ENCODE assay signal across 1 cellular context in genomic region chr18:79679552-79680099, GRCh38.
TF ChIP-seq lines count a peak whose summit lies in the region.

A gene with protein sequence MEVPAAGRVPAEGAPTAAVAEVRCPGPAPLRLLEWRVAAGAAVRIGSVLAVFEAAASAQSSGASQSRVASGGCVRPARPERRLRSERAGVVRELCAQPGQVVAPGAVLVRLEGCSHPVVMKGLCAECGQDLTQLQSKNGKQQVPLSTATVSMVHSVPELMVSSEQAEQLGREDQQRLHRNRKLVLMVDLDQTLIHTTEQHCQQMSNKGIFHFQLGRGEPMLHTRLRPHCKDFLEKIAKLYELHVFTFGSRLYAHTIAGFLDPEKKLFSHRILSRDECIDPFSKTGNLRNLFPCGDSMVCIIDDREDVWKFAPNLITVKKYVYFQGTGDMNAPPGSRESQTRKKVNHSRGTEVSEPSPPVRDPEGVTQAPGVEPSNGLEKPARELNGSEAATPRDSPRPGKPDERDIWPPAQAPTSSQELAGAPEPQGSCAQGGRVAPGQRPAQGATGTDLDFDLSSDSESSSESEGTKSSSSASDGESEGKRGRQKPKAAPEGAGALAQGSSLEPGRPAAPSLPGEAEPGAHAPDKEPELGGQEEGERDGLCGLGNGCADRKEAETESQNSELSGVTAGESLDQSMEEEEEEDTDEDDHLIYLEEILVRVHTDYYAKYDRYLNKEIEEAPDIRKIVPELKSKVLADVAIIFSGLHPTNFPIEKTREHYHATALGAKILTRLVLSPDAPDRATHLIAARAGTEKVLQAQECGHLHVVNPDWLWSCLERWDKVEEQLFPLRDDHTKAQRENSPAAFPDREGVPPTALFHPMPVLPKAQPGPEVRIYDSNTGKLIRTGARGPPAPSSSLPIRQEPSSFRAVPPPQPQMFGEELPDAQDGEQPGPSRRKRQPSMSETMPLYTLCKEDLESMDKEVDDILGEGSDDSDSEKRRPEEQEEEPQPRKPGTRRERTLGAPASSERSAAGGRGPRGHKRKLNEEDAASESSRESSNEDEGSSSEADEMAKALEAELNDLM (plus strand): TSS chr18:79679803. CDS start chr18:79679948, 145 bp downstream.

TF ChIP-seq in K562, 482 proteins besides CTCF, POLR2A, EP300 and RAD21 (continued from another document and continues in another):
- TF ChIP-seq, protein P1, sequence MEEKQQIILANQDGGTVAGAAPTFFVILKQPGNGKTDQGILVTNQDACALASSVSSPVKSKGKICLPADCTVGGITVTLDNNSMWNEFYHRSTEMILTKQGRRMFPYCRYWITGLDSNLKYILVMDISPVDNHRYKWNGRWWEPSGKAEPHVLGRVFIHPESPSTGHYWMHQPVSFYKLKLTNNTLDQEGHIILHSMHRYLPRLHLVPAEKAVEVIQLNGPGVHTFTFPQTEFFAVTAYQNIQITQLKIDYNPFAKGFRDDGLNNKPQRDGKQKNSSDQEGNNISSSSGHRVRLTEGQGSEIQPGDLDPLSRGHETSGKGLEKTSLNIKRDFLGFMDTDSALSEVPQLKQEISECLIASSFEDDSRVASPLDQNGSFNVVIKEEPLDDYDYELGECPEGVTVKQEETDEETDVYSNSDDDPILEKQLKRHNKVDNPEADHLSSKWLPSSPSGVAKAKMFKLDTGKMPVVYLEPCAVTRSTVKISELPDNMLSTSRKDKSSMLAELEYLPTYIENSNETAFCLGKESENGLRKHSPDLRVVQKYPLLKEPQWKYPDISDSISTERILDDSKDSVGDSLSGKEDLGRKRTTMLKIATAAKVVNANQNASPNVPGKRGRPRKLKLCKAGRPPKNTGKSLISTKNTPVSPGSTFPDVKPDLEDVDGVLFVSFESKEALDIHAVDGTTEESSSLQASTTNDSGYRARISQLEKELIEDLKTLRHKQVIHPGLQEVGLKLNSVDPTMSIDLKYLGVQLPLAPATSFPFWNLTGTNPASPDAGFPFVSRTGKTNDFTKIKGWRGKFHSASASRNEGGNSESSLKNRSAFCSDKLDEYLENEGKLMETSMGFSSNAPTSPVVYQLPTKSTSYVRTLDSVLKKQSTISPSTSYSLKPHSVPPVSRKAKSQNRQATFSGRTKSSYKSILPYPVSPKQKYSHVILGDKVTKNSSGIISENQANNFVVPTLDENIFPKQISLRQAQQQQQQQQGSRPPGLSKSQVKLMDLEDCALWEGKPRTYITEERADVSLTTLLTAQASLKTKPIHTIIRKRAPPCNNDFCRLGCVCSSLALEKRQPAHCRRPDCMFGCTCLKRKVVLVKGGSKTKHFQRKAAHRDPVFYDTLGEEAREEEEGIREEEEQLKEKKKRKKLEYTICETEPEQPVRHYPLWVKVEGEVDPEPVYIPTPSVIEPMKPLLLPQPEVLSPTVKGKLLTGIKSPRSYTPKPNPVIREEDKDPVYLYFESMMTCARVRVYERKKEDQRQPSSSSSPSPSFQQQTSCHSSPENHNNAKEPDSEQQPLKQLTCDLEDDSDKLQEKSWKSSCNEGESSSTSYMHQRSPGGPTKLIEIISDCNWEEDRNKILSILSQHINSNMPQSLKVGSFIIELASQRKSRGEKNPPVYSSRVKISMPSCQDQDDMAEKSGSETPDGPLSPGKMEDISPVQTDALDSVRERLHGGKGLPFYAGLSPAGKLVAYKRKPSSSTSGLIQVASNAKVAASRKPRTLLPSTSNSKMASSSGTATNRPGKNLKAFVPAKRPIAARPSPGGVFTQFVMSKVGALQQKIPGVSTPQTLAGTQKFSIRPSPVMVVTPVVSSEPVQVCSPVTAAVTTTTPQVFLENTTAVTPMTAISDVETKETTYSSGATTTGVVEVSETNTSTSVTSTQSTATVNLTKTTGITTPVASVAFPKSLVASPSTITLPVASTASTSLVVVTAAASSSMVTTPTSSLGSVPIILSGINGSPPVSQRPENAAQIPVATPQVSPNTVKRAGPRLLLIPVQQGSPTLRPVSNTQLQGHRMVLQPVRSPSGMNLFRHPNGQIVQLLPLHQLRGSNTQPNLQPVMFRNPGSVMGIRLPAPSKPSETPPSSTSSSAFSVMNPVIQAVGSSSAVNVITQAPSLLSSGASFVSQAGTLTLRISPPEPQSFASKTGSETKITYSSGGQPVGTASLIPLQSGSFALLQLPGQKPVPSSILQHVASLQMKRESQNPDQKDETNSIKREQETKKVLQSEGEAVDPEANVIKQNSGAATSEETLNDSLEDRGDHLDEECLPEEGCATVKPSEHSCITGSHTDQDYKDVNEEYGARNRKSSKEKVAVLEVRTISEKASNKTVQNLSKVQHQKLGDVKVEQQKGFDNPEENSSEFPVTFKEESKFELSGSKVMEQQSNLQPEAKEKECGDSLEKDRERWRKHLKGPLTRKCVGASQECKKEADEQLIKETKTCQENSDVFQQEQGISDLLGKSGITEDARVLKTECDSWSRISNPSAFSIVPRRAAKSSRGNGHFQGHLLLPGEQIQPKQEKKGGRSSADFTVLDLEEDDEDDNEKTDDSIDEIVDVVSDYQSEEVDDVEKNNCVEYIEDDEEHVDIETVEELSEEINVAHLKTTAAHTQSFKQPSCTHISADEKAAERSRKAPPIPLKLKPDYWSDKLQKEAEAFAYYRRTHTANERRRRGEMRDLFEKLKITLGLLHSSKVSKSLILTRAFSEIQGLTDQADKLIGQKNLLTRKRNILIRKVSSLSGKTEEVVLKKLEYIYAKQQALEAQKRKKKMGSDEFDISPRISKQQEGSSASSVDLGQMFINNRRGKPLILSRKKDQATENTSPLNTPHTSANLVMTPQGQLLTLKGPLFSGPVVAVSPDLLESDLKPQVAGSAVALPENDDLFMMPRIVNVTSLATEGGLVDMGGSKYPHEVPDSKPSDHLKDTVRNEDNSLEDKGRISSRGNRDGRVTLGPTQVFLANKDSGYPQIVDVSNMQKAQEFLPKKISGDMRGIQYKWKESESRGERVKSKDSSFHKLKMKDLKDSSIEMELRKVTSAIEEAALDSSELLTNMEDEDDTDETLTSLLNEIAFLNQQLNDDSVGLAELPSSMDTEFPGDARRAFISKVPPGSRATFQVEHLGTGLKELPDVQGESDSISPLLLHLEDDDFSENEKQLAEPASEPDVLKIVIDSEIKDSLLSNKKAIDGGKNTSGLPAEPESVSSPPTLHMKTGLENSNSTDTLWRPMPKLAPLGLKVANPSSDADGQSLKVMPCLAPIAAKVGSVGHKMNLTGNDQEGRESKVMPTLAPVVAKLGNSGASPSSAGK (IDR thresholded peaks at IDR 0.05): no peak
- no peak for TF ChIP-seq ZNF184 (CRISPR knock-in tag; IDR thresholded peaks at IDR 0.05)
- TF ChIP-seq DPF2 (IDR thresholded peaks at IDR 0.05): no peak
- TF ChIP-seq, protein P2, sequence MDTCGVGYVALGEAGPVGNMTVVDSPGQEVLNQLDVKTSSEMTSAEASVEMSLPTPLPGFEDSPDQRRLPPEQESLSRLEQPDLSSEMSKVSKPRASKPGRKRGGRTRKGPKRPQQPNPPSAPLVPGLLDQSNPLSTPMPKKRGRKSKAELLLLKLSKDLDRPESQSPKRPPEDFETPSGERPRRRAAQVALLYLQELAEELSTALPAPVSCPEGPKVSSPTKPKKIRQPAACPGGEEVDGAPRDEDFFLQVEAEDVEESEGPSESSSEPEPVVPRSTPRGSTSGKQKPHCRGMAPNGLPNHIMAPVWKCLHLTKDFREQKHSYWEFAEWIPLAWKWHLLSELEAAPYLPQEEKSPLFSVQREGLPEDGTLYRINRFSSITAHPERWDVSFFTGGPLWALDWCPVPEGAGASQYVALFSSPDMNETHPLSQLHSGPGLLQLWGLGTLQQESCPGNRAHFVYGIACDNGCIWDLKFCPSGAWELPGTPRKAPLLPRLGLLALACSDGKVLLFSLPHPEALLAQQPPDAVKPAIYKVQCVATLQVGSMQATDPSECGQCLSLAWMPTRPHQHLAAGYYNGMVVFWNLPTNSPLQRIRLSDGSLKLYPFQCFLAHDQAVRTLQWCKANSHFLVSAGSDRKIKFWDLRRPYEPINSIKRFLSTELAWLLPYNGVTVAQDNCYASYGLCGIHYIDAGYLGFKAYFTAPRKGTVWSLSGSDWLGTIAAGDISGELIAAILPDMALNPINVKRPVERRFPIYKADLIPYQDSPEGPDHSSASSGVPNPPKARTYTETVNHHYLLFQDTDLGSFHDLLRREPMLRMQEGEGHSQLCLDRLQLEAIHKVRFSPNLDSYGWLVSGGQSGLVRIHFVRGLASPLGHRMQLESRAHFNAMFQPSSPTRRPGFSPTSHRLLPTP (IDR thresholded peaks at IDR 0.05; ENCODE audit: borderline replicate concordance, extremely low read depth, insufficient read length): no peak
- no peak for TF ChIP-seq ZNF655 (CRISPR knock-in tag; IDR thresholded peaks at IDR 0.05)
- TF ChIP-seq RBFOX2 (IDR thresholded peaks at IDR 0.05; ENCODE audit: low read depth, low read length): peak; percentile 30
- no peak for TF ChIP-seq CHD4 (IDR thresholded peaks at IDR 0.05; ENCODE audit: insufficient read depth, insufficient replicate concordance, low read depth, low read length, poor library complexity, severe bottlenecking)
- TF ChIP-seq CTCFL (IDR thresholded peaks at IDR 0.05; ENCODE audit: borderline replicate concordance, insufficient read depth, low read depth, low read length, poor library complexity, severe bottlenecking): no peak
- no peak for TF ChIP-seq MEIS2 (IDR thresholded peaks at IDR 0.05; ENCODE audit: partially characterized antibody)
- peak; percentile 28; the same call in 1 of the 2 replicates for TF ChIP-seq ZNF24 (IDR thresholded peaks at IDR 0.05)
- TF ChIP-seq ZNF324 (CRISPR knock-in tag; IDR thresholded peaks at IDR 0.05): no peak
- TF ChIP-seq ARNT (IDR thresholded peaks at IDR 0.05): no peak
- TF ChIP-seq FOXP1 (CRISPR knock-in tag; IDR thresholded peaks at IDR 0.05): no peak
- TF ChIP-seq CXXC5 (CRISPR knock-in tag; IDR thresholded peaks at IDR 0.05): peak; percentile 87
- no peak for TF ChIP-seq BMI1 (IDR thresholded peaks at IDR 0.05; ENCODE audit: low read length)
- 0 out of 2 replicates have a peak, but pooled peaks have one; percentile 8 for TF ChIP-seq CEBPB (tag; IDR thresholded peaks at IDR 0.05)
- TF ChIP-seq, protein P3, sequence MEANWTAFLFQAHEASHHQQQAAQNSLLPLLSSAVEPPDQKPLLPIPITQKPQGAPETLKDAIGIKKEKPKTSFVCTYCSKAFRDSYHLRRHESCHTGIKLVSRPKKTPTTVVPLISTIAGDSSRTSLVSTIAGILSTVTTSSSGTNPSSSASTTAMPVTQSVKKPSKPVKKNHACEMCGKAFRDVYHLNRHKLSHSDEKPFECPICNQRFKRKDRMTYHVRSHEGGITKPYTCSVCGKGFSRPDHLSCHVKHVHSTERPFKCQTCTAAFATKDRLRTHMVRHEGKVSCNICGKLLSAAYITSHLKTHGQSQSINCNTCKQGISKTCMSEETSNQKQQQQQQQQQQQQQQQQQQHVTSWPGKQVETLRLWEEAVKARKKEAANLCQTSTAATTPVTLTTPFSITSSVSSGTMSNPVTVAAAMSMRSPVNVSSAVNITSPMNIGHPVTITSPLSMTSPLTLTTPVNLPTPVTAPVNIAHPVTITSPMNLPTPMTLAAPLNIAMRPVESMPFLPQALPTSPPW (CRISPR knock-in tag; IDR thresholded peaks at IDR 0.05): no peak
- no peak for TF ChIP-seq SMAD4 (CRISPR knock-in tag; conservative IDR thresholded peaks at IDR 0.05)
- TF ChIP-seq ZNF274 (IDR thresholded peaks at IDR 0.05; ENCODE audit: borderline replicate concordance, low read depth, low read length): no peak
- no peak for TF ChIP-seq ZNF124 (CRISPR knock-in tag; IDR thresholded peaks at IDR 0.05)
- TF ChIP-seq EHMT2 (IDR thresholded peaks at IDR 0.05): no peak
- no peak for TF ChIP-seq GABPB2 (CRISPR knock-in tag; conservative IDR thresholded peaks at IDR 0.05)
- TF ChIP-seq ATF6 (CRISPR knock-in tag; IDR thresholded peaks at IDR 0.05): no peak
- peak; percentile 22; the same call in 1 of the 2 replicates for TF ChIP-seq POLR2AphosphoS5 (IDR thresholded peaks at IDR 0.05; ENCODE audit: control insufficient read depth, insufficient read depth, low read depth, low read length)
- no peak for TF ChIP-seq ZNF174 (CRISPR knock-in tag; IDR thresholded peaks at IDR 0.05)
- no peak for TF ChIP-seq CAMTA2 (CRISPR knock-in tag; conservative IDR thresholded peaks at IDR 0.05)
- TF ChIP-seq, protein P4, sequence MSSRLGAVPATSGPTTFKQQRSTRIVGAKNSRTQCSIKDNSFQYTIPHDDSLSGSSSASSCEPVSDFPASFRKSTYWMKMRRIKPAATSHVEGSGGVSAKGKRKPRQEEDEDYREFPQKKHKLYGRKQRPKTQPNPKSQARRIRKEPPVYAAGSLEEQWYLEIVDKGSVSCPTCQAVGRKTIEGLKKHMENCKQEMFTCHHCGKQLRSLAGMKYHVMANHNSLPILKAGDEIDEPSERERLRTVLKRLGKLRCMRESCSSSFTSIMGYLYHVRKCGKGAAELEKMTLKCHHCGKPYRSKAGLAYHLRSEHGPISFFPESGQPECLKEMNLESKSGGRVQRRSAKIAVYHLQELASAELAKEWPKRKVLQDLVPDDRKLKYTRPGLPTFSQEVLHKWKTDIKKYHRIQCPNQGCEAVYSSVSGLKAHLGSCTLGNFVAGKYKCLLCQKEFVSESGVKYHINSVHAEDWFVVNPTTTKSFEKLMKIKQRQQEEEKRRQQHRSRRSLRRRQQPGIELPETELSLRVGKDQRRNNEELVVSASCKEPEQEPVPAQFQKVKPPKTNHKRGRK (tag; IDR thresholded peaks at IDR 0.05): no peak
- TF ChIP-seq LARP7 (IDR thresholded peaks at IDR 0.05): no peak
